In the genomic region with DNA sequence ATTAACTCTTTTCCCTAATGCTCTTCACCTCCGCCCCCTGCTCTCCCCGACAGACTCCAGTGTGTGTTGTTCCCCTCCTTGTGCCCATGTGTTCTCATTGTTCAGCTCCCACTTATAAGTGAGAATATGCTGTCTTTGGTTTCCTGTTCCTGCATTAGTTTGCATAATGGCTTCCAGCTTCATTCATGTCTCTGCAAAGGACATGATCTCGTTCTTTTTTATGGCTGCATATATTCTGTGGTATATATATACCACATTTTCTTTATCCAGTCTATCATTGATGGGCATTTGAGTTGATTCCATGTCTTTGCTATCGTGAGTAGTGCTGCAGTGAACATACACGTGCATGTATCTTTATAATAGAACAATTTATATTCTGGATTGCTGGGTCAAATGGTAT, we compare ENCODE assay signal across 6 cellular contexts.
A peak's percentile ranks its signal among the peaks of the same experiment; 100 is the strongest.
DNase-seq lines count a peak whose midpoint lies in the region; ATAC-seq and TF ChIP-seq lines count a peak whose summit lies in the region.
"Not testable (repeated sequence)": the region's sequence is repeated elsewhere in the genome, so short reads cannot be mapped to it uniquely, and the experiment has no call there.

No MANE protein-coding gene starts in this region.

- peak overlapping the region; percentile 5 for H3K27ac Mint-ChIP-seq in CD8-positive, alpha-beta T cell
- H3K27ac Mint-ChIP-seq in central memory CD8-positive, alpha-beta T cell (ENCODE audit: low read depth), result peak overlapping the region; percentile 64
- peak overlapping the region; percentile 32 to 51 for H3K27ac Mint-ChIP-seq in natural killer cell treated with Interleukin-12 subunit alpha and Interleukin-12 subunit beta and Interleukin-15 and Interleukin-18, amount 100 ng/mL, for 72 hours

- not testable (repeated sequence) for H3K9me3 ChIP-seq in CD8-positive, alpha-beta T cell (ENCODE audit: low read length); HEK293 (ENCODE audit: control insufficient read depth, insufficient read depth, low read depth, low read length)

- not testable (repeated sequence) for H3K27ac ChIP-seq in CD8-positive, alpha-beta T cell (ENCODE audit: low read depth, low read length); HEK293 (ENCODE audit: extremely low read depth, low read depth, low read length)

- not testable (repeated sequence) for H3K36me3 Mint-ChIP-seq in CD8-positive, alpha-beta T cell; central memory CD8-positive, alpha-beta T cell (ENCODE audit: insufficient read depth); natural killer cell treated with Interleukin-12 subunit alpha and Interleukin-12 subunit beta and Interleukin-15 and Interleukin-18, amount 100 ng/mL, for 72 hours

- H3K27me3 Mint-ChIP-seq in CD8-positive, alpha-beta T cell (ENCODE audit: low read depth); central memory CD8-positive, alpha-beta T cell; natural killer cell treated with Interleukin-12 subunit alpha and Interleukin-12 subunit beta and Interleukin-15 and Interleukin-18, amount 100 ng/mL, for 72 hours: not testable (repeated sequence)

- POLR2A ChIA-PET in CD8-positive, alpha-beta T cell (lab: Charles Lee); HEK293 (lab: Yijun Ruan, JAX): not testable (repeated sequence)

- H3K36me3 ChIP-seq in CD8-positive, alpha-beta T cell (ENCODE audit: insufficient read depth, low read length); HEK293 (ENCODE audit: control insufficient read depth in 2 of 2, insufficient read depth in 1 of 2, low read length in 2 of 2): not testable (repeated sequence)

- not testable (repeated sequence) for DNase-seq in CD8-positive, alpha-beta T cell; central memory CD8-positive, alpha-beta T cell (ENCODE audit: low spot score in 2 of 2); natural killer cell treated with Interleukin-12 subunit alpha and Interleukin-12 subunit beta and Interleukin-15 and Interleukin-18, amount 100 ng/mL, for 72 hours (ENCODE audit: low spot score)
- peak; percentile 1 for DNase-seq in NCI-H146 treated with DMSO at 0.1 percent for 48 hours (lab: John Stamatoyannopoulos, UW; ENCODE audit: unreplicated experiment)
- peak; percentile 11 for DNase-seq in NCI-H748 (lab: John Stamatoyannopoulos, UW; ENCODE audit: unreplicated experiment)

- H3K9me3 Mint-ChIP-seq in CD8-positive, alpha-beta T cell; central memory CD8-positive, alpha-beta T cell; natural killer cell treated with Interleukin-12 subunit alpha and Interleukin-12 subunit beta and Interleukin-15 and Interleukin-18, amount 100 ng/mL, for 72 hours: not testable (repeated sequence)

- H3K4me1 ChIP-seq in CD8-positive, alpha-beta T cell (ENCODE audit: insufficient read depth, low read length); HEK293 (ENCODE audit: control insufficient read depth, insufficient read depth, low read length): not testable (repeated sequence)

- intact Hi-C loops in CD8-positive, alpha-beta T cell (cut with DNase I, micrococcal nuclease), result not testable (repeated sequence)

- not testable (repeated sequence) for TF ChIP-seq CTCF in CD8-positive, alpha-beta T cell (IDR thresholded peaks at IDR 0.05); HEK293 (tag by site-specific recombination; IDR thresholded peaks at IDR 0.05)

- not testable (repeated sequence) for H3K4me3 ChIP-seq in CD8-positive, alpha-beta T cell (ENCODE audit: low read depth, low read length); HEK293 (ENCODE audit: low read depth, low read length)

- ATAC-seq in CD8-positive, alpha-beta T cell; central memory CD8-positive, alpha-beta T cell (replicated peaks; ENCODE audit: extremely low read depth, poor library complexity, severe bottlenecking); natural killer cell treated with Interleukin-12 subunit alpha and Interleukin-12 subunit beta and Interleukin-15 and Interleukin-18, amount 100 ng/mL, for 72 hours: not testable (repeated sequence)

- not testable (repeated sequence) for H3K27me3 ChIP-seq in CD8-positive, alpha-beta T cell (ENCODE audit: insufficient read depth, low read length)

- CTCF ChIA-PET in CD8-positive, alpha-beta T cell (lab: Charles Lee), result not testable (repeated sequence)
- CTCF ChIA-PET in HEK293 (lab: Yijun Ruan, JAX), result interaction anchor here (0.6 kb wide), 1 partner anchor 1511 kb away, joined by 3 read pairs; no protein-coding TSS in a partner anchor

- peaks cover 11% of the 10 kb centered on the region for H3K4me1 Mint-ChIP-seq in CD8-positive, alpha-beta T cell (ENCODE audit: low read depth)
- peaks cover 33% of the 10 kb centered on the region for H3K4me1 Mint-ChIP-seq in central memory CD8-positive, alpha-beta T cell
- peaks cover 18 to 23% of the 10 kb centered on the region in 2 donors for H3K4me1 Mint-ChIP-seq in natural killer cell treated with Interleukin-12 subunit alpha and Interleukin-12 subunit beta and Interleukin-15 and Interleukin-18, amount 100 ng/mL, for 72 hours (ENCODE audit: low read depth in 2 of 2)

- H3K4me3 Mint-ChIP-seq in CD8-positive, alpha-beta T cell, result not testable (repeated sequence)
- peak overlapping the region; percentile 15 for H3K4me3 Mint-ChIP-seq in central memory CD8-positive, alpha-beta T cell
- H3K4me3 Mint-ChIP-seq in natural killer cell treated with Interleukin-12 subunit alpha and Interleukin-12 subunit beta and Interleukin-15 and Interleukin-18, amount 100 ng/mL, for 72 hours, result peak overlapping the region; percentile 46

TF ChIP-seq in HEK293, 187 proteins besides CTCF, POLR2A, EP300 and RAD21:
- peak; percentile 89 for TF ChIP-seq ZNF211 (tag by site-specific recombination; IDR thresholded peaks at IDR 0.05; ENCODE audit: low read depth)

Comparison
In these comparisons a context has a peak if more than half of its experiments do, and no peak if none do; other contexts are left out.
1. H3K27ac Mint-ChIP-seq: peak in every context shown above with its lines; median percentile 64 in central memory CD8-positive, alpha-beta T cell; 42 in natural killer cell treated with Interleukin-12 subunit alpha and Interleukin-12 subunit beta and Interleukin-15 and Interleukin-18, amount 100 ng/mL, for 72 hours; 5 in CD8-positive, alpha-beta T cell.